ENCODE assay signal across 1 cellular context in the genomic region with DNA sequence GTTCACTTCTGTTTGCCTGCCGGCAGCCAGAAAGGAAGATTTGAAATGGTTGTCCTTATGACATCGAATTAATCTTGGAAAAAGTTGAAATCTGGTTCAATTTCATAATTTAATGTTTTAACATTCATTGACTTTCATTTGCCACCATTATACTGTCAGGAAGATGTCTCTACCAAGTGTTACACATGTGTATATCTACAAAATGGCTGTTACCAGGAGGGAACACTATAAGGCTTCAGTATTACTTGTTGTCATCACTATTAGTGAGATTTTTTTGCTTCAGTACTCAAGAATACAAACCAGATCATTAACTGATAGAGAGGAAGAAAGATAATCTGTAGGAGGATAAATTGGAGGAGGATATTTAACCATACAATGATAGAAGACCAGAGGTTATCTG.
TF ChIP-seq lines count a peak whose summit lies in the region.

No MANE protein-coding gene starts in this region.

TF ChIP-seq in WTC11, 78 proteins besides CTCF, POLR2A, EP300 and RAD21 (continued from another document):
- TF ChIP-seq, protein P1, sequence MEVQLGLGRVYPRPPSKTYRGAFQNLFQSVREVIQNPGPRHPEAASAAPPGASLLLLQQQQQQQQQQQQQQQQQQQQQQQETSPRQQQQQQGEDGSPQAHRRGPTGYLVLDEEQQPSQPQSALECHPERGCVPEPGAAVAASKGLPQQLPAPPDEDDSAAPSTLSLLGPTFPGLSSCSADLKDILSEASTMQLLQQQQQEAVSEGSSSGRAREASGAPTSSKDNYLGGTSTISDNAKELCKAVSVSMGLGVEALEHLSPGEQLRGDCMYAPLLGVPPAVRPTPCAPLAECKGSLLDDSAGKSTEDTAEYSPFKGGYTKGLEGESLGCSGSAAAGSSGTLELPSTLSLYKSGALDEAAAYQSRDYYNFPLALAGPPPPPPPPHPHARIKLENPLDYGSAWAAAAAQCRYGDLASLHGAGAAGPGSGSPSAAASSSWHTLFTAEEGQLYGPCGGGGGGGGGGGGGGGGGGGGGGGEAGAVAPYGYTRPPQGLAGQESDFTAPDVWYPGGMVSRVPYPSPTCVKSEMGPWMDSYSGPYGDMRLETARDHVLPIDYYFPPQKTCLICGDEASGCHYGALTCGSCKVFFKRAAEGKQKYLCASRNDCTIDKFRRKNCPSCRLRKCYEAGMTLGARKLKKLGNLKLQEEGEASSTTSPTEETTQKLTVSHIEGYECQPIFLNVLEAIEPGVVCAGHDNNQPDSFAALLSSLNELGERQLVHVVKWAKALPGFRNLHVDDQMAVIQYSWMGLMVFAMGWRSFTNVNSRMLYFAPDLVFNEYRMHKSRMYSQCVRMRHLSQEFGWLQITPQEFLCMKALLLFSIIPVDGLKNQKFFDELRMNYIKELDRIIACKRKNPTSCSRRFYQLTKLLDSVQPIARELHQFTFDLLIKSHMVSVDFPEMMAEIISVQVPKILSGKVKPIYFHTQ (CRISPR knock-in tag; IDR thresholded peaks at IDR 0.05), result no peak
- TF ChIP-seq ZNF232 (CRISPR knock-in tag; IDR thresholded peaks at IDR 0.05) (no peak), TEAD1 (CRISPR knock-in tag; IDR thresholded peaks at IDR 0.05) (no peak), ZNF396 (CRISPR knock-in tag; IDR thresholded peaks at IDR 0.05; ENCODE audit: borderline replicate concordance) (no peak), ZNF423 (CRISPR knock-in tag; IDR thresholded peaks at IDR 0.05) (no peak), TP53 (CRISPR knock-in tag; IDR thresholded peaks at IDR 0.05) (no peak), ZNF416 (CRISPR knock-in tag; IDR thresholded peaks at IDR 0.05) (no peak), OVOL2 (CRISPR knock-in tag; IDR thresholded peaks at IDR 0.05; ENCODE audit: borderline replicate concordance) (no peak)
- TF ChIP-seq, protein P2, sequence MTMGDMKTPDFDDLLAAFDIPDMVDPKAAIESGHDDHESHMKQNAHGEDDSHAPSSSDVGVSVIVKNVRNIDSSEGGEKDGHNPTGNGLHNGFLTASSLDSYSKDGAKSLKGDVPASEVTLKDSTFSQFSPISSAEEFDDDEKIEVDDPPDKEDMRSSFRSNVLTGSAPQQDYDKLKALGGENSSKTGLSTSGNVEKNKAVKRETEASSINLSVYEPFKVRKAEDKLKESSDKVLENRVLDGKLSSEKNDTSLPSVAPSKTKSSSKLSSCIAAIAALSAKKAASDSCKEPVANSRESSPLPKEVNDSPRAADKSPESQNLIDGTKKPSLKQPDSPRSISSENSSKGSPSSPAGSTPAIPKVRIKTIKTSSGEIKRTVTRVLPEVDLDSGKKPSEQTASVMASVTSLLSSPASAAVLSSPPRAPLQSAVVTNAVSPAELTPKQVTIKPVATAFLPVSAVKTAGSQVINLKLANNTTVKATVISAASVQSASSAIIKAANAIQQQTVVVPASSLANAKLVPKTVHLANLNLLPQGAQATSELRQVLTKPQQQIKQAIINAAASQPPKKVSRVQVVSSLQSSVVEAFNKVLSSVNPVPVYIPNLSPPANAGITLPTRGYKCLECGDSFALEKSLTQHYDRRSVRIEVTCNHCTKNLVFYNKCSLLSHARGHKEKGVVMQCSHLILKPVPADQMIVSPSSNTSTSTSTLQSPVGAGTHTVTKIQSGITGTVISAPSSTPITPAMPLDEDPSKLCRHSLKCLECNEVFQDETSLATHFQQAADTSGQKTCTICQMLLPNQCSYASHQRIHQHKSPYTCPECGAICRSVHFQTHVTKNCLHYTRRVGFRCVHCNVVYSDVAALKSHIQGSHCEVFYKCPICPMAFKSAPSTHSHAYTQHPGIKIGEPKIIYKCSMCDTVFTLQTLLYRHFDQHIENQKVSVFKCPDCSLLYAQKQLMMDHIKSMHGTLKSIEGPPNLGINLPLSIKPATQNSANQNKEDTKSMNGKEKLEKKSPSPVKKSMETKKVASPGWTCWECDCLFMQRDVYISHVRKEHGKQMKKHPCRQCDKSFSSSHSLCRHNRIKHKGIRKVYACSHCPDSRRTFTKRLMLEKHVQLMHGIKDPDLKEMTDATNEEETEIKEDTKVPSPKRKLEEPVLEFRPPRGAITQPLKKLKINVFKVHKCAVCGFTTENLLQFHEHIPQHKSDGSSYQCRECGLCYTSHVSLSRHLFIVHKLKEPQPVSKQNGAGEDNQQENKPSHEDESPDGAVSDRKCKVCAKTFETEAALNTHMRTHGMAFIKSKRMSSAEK (CRISPR knock-in tag; IDR thresholded peaks at IDR 0.05; ENCODE audit: borderline replicate concordance), result no peak
- TF ChIP-seq, protein P3, sequence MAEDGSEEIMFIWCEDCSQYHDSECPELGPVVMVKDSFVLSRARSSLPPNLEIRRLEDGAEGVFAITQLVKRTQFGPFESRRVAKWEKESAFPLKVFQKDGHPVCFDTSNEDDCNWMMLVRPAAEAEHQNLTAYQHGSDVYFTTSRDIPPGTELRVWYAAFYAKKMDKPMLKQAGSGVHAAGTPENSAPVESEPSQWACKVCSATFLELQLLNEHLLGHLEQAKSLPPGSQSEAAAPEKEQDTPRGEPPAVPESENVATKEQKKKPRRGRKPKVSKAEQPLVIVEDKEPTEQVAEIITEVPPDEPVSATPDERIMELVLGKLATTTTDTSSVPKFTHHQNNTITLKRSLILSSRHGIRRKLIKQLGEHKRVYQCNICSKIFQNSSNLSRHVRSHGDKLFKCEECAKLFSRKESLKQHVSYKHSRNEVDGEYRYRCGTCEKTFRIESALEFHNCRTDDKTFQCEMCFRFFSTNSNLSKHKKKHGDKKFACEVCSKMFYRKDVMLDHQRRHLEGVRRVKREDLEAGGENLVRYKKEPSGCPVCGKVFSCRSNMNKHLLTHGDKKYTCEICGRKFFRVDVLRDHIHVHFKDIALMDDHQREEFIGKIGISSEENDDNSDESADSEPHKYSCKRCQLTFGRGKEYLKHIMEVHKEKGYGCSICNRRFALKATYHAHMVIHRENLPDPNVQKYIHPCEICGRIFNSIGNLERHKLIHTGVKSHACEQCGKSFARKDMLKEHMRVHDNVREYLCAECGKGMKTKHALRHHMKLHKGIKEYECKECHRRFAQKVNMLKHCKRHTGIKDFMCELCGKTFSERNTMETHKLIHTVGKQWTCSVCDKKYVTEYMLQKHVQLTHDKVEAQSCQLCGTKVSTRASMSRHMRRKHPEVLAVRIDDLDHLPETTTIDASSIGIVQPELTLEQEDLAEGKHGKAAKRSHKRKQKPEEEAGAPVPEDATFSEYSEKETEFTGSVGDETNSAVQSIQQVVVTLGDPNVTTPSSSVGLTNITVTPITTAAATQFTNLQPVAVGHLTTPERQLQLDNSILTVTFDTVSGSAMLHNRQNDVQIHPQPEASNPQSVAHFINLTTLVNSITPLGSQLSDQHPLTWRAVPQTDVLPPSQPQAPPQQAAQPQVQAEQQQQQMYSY (CRISPR knock-in tag; IDR thresholded peaks at IDR 0.05), result no peak
- TF ChIP-seq, protein P4, sequence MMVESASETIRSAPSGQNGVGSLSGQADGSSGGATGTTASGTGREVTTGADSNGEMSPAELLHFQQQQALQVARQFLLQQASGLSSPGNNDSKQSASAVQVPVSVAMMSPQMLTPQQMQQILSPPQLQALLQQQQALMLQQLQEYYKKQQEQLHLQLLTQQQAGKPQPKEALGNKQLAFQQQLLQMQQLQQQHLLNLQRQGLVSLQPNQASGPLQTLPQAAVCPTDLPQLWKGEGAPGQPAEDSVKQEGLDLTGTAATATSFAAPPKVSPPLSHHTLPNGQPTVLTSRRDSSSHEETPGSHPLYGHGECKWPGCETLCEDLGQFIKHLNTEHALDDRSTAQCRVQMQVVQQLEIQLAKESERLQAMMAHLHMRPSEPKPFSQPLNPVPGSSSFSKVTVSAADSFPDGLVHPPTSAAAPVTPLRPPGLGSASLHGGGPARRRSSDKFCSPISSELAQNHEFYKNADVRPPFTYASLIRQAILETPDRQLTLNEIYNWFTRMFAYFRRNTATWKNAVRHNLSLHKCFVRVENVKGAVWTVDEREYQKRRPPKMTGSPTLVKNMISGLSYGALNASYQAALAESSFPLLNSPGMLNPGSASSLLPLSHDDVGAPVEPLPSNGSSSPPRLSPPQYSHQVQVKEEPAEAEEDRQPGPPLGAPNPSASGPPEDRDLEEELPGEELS (CRISPR knock-in tag; IDR thresholded peaks at IDR 0.05), result no peak
- TF ChIP-seq, protein P5, sequence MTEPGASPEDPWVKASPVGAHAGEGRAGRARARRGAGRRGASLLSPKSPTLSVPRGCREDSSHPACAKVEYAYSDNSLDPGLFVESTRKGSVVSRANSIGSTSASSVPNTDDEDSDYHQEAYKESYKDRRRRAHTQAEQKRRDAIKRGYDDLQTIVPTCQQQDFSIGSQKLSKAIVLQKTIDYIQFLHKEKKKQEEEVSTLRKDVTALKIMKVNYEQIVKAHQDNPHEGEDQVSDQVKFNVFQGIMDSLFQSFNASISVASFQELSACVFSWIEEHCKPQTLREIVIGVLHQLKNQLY (CRISPR knock-in tag; IDR thresholded peaks at IDR 0.05), result no peak
